30 cellular contexts compared by ENCODE assay signal in genomic region chr2:64753384-64753783, GRCh38.
DNase-seq lines count a peak whose midpoint lies in the region; TF ChIP-seq lines count a peak whose summit lies in the region.
"Had no signal": no experiment of that assay in that cellular context is flagged by ENCODE, and none has a peak within 500 bp of the region (broad histone marks: within the 10 kb centered on the region; RNA-seq: fewer than 3 reads in every experiment).

No MANE protein-coding gene starts in this region.

- no peak overlapping the region for H3K9ac ChIP-seq in mammary epithelial cell (ENCODE audit: insufficient read depth, low read length)
- H3K9ac ChIP-seq: BLaER1 had no signal

- H3K9me3 ChIP-seq in mammary epithelial cell (replicated peaks; ENCODE audit: insufficient read depth, low read length) (no peaks in the 10 kb centered on the region), testis (no peaks in the 10 kb centered on the region)
- H3K9me3 ChIP-seq: lower lobe of right lung, mucosa of descending colon had no signal

- in situ Hi-C loops in mammary epithelial cell (cut with MboI; ENCODE audit: low sequenced_read_pairs in 2 of 2), result loop anchor here (5.0 to 10.0 kb wide), 3 partner anchors 99 to 111 kb away; partner anchors contain the start of gene SERTAD2 (in 1 of the 2)

- TF ChIP-seq CTCF in MCF 10A (IDR thresholded peaks at IDR 0.05; ENCODE audit: unreplicated experiment) (no peak), mammary epithelial cell (conservative IDR thresholded peaks at IDR 0.05 in 1 of 2, IDR thresholded peaks at IDR 0.05 in 1 of 2; ENCODE audit: extremely low read depth in 1 of 2, insufficient read depth in 1 of 2, low read depth in 1 of 2, low read length in 2 of 2) (no peak), RWPE1 (conservative IDR thresholded peaks at IDR 0.05; ENCODE audit: low read depth) (no peak), testis (IDR thresholded peaks at IDR 0.05) (no peak)

- POLR2A ChIA-PET in MCF 10A (lab: Yijun Ruan, JAX) (interaction anchor here (1.7 to 15.2 kb wide), 8 partner anchors 9 to 160 kb away, joined by 4 to 724 read pairs (median 74); partner anchors contain the start of gene SERTAD2), RWPE1 (lab: Yijun Ruan, JAX; ENCODE audit: low non-redundant PET) (no interaction called here)

- peaks cover 9% of the 10 kb centered on the region for H3K79me2 ChIP-seq in mammary epithelial cell (ENCODE audit: insufficient read depth, low read length)

- WGBS in mammary epithelial cell (ENCODE audit: low coverage, missing lambda C conversion rate), result 50% methylated on average over 2 of the region's 2 CpGs
- WGBS in testis, 2 donors, result 53 to 59% methylated on average over 2 of the region's 2 CpGs

- no peaks in the 10 kb centered on the region for H3K36me3 ChIP-seq in mammary epithelial cell (ENCODE audit: insufficient read depth, low read length)
- no peaks in the 10 kb centered on the region for H3K36me3 ChIP-seq in testis (ENCODE audit: low read depth, missing control alignments)
- H3K36me3 ChIP-seq: BLaER1, cardiac muscle cell, lower lobe of right lung had no signal

- H3K4me2 ChIP-seq in mammary epithelial cell (ENCODE audit: insufficient read depth, low read depth, low read length), result no peak overlapping the region
- H3K4me2 ChIP-seq: BLaER1 had no signal

- DNase-seq in MCF 10A (ENCODE audit: unreplicated experiment) (peak; percentile 38), mammary epithelial cell (no peak), RWPE1 (ENCODE audit: low spot score) (no peak), myocyte (ENCODE audit: low read depth) (peak; percentile 64), testis (no peak), NCI-H2081 treated with DMSO at 0.1 percent for 48 hours (lab: John Stamatoyannopoulos, UW) (no peak), NCI-H2227 (lab: John Stamatoyannopoulos, UW; ENCODE audit: unreplicated experiment) (no peak)
- DNase-seq: activated CD8-positive, alpha-beta T cell treated with anti-CD3 and anti-CD28 coated beads, Interleukin-2, amount 10 ng/mL, durations not matched to agents 7 days and 5 days; activated effector memory CD4-positive, alpha-beta T cell treated with Interleukin-2 at 50 U/mL for 16 hours; activated naive CD8-positive, alpha-beta T cell treated with anti-CD3 and anti-CD28 coated beads for 36 hours; anterior cingulate cortex; COR-L47; DND-41; effector CD8-positive, alpha-beta T cell; HCEC 1CT; hypothalamus; IMR-90; lower lobe of right lung; mucosa of descending colon; NCI-H146; NCI-H524; NK-92 treated with Interleukin-12 subunit alpha and Interleukin-12 subunit beta, amount 100 ng/mL, for 24 hours; PC-9; right cardiac atrium; SIG-M5; stimulated activated CD4-positive, alpha-beta T cell treated with anti-CD3 and anti-CD28 coated beads, Interleukin-1b, Interleukin-23, amount 100 ng/mL, for 48 hours; SW 1271 had no signal

- H4K20me1 ChIP-seq in mammary epithelial cell (ENCODE audit: insufficient read depth, low read length), result no peaks in the 10 kb centered on the region
- H4K20me1 ChIP-seq: BLaER1 had no signal

- CTCF ChIA-PET in MCF 10A (lab: Yijun Ruan, JAX) (interaction anchor here (0.9 to 1.8 kb wide), 3 partner anchors 8 to 107 kb away, joined by 3 to 7 read pairs (median 4); partner anchors contain the start of gene SERTAD2), mammary epithelial cell (lab: Charles Lee; ENCODE audit: low non-redundant PET) (no interaction called here), RWPE1 (lab: Yijun Ruan, JAX) (no interaction called here)

- dilution Hi-C loops in mammary epithelial cell (cut with HindIII; ENCODE audit: low sequenced_read_pairs), result no loop called here

- H3K27ac ChIP-seq in mammary epithelial cell (ENCODE audit: insufficient read depth, low read depth, low read length) (no peak overlapping the region), RWPE1 (peak overlapping the region; percentile 77), testis (peak overlapping the region in 1 of 2 donors; percentile 99)
- H3K27ac ChIP-seq: BLaER1, lower lobe of right lung had no signal

- no peak overlapping the region for H3K4me3 ChIP-seq in mammary epithelial cell (replicated peaks in 1 of 3; ENCODE audit: insufficient read depth in 1 of 3, low read depth in 2 of 3, low read length in 3 of 3)
- no peak overlapping the region for H3K4me3 ChIP-seq in testis
- H3K4me3 ChIP-seq: BLaER1, cardiac muscle cell, lower lobe of right lung, mucosa of descending colon, PC-9 had no signal

- H2AFZ ChIP-seq in mammary epithelial cell (ENCODE audit: low read depth, low read length), result no peak overlapping the region
- H2AFZ ChIP-seq: PC-9 had no signal

- H3K4me3 Mint-ChIP-seq in MCF 10A (ENCODE audit: unreplicated experiment), result no peak overlapping the region
- H3K4me3 Mint-ChIP-seq: activated naive CD8-positive, alpha-beta T cell treated with anti-CD3 and anti-CD28 coated beads for 36 hours had no signal

- TF ChIP-seq POLR2A in testis (IDR thresholded peaks at IDR 0.05), result no peak

- H3K27me3 Mint-ChIP-seq in MCF 10A (ENCODE audit: insufficient read depth, unreplicated experiment), result no peaks in the 10 kb centered on the region
- H3K27me3 Mint-ChIP-seq: activated naive CD8-positive, alpha-beta T cell treated with anti-CD3 and anti-CD28 coated beads for 36 hours; stimulated activated naive CD8-positive, alpha-beta T cell treated with anti-CD3 and anti-CD28 coated beads, Interleukin-15, Interleukin-2, amounts not matched to agents 100 ng/mL and 50 ng/mL, for 24 hours had no signal

- H3K27ac Mint-ChIP-seq in MCF 10A (ENCODE audit: low read depth, unreplicated experiment), result no peak overlapping the region
- H3K27ac Mint-ChIP-seq: activated CD8-positive, alpha-beta T cell treated with anti-CD3 and anti-CD28 coated beads, Interleukin-2, amount 10 ng/mL, durations not matched to agents 7 days and 5 days; activated naive CD8-positive, alpha-beta T cell treated with anti-CD3 and anti-CD28 coated beads for 36 hours; stimulated activated naive CD8-positive, alpha-beta T cell treated with anti-CD3 and anti-CD28 coated beads, Interleukin-15, Interleukin-2, amounts not matched to agents 100 ng/mL and 50 ng/mL, for 24 hours had no signal

- H3K4me1 Mint-ChIP-seq in MCF 10A (ENCODE audit: insufficient read depth, unreplicated experiment), result peaks cover 21% of the 10 kb centered on the region

- intact Hi-C loops in MCF 10A (cut with micrococcal nuclease) (loop anchor here (10.0 kb wide), 1 partner anchor 229 kb away; the partner anchor contains the start of gene AFTPH), mammary epithelial cell (cut with micrococcal nuclease) (loop anchor here (5.0 kb wide), 1 partner anchor 161 kb away; no protein-coding TSS in a partner anchor), testis (cut with DNase I; ENCODE audit: low total_unique reads) (loop anchor here (5.0 kb wide), 1 partner anchor 101 kb away; the partner anchor contains the start of gene SERTAD2)

- no peaks in the 10 kb centered on the region for H3K9me3 Mint-ChIP-seq in MCF 10A (ENCODE audit: unreplicated experiment)
- H3K9me3 Mint-ChIP-seq: activated naive CD8-positive, alpha-beta T cell treated with anti-CD3 and anti-CD28 coated beads for 36 hours; stimulated activated naive CD8-positive, alpha-beta T cell treated with anti-CD3 and anti-CD28 coated beads, Interleukin-15, Interleukin-2, amounts not matched to agents 100 ng/mL and 50 ng/mL, for 24 hours had no signal

- BruUV-seq in MCF 10A (replicated peaks; lab: Mats Ljungman, UMichigan), result no TSS peak
- no TSS peak for BruUV-seq in mammary epithelial cell (replicated peaks; lab: Mats Ljungman, UMichigan)

- H3K4me1 ChIP-seq in mammary epithelial cell (ENCODE audit: insufficient read depth, low read length) (peaks cover 24% of the 10 kb centered on the region), testis (peaks cover 14% of the 10 kb centered on the region)

- no peaks in the 10 kb centered on the region for H3K36me3 Mint-ChIP-seq in MCF 10A (ENCODE audit: insufficient read depth, unreplicated experiment)
- H3K36me3 Mint-ChIP-seq: activated naive CD8-positive, alpha-beta T cell treated with anti-CD3 and anti-CD28 coated beads for 36 hours had no signal

- no peaks in the 10 kb centered on the region for H3K27me3 ChIP-seq in mammary epithelial cell (ENCODE audit: insufficient read depth, low read length)
- no peaks in the 10 kb centered on the region for H3K27me3 ChIP-seq in testis
- H3K27me3 ChIP-seq: cardiac muscle cell had no signal

Comparison
In these comparisons a context has a peak if more than half of its experiments do, and no peak if none do; other contexts are left out.
1. DNase-seq: peak in MCF 10A (single experiment) and myocyte (single experiment); none in mammary epithelial cell (single experiment), RWPE1 (single experiment), testis (single experiment), NCI-H2081 treated with DMSO at 0.1 percent for 48 hours (single experiment) and NCI-H2227 (single experiment).